Comparison of ENCODE assay signal across 10 cellular contexts in the genomic region with DNA sequence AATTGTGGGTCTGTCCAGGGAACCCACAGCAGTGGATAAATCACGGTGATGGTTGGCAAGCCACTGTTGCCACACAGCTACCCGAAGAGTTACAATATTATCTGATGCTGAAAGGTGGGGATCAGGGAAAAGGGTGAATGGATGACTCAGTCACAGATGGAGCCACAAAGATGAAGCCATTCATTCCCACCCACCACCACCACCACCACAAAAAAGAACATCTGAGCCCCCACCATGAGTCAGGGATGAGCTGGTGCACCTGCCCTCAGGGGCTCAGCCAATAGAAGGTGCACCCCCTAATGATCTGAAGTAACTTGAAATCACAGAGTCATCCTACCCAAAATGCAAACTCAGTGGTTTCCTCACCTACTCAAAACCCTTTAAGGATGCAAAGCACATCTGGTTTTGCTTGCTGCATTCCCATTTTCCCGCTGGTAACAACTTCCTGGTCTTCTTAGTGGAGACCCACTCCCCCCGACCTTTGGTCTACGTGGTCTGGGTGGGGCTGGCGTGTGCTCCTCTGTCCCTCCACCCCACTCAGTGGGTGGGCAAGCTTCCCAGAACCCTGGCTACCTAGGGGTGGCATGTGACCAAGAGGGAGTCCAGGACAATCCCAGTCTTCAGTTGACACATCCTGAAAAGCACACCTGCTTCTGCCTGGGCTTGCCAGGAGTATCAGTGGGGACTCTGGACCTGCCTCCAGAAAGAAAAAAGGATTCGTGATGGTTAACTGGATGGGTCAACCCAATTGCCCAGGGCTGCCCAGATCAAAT.
DNase-seq lines count a peak whose midpoint lies in the region; ATAC-seq lines count a peak whose summit lies in the region.
"Had no signal": no experiment of that assay in that cellular context is flagged by ENCODE, and none has a peak within 500 bp of the region (broad histone marks: within the 10 kb centered on the region; RNA-seq: fewer than 3 reads in every experiment).

No MANE protein-coding gene starts in this region.

- no peak for ATAC-seq in GM18519 (IDR thresholded peaks at IDR 0.05; ENCODE audit: low FRiP score, unreplicated experiment)

- DNase-seq in AG20443 (ENCODE audit: low spot score) (peak; percentile 25), HPDE6-E6E7 (ENCODE audit: extremely low spot score) (peak; percentile 79), NCI-H2081 (lab: John Stamatoyannopoulos, UW) (no peak), NCI-H187 treated with DMSO at 0.1 percent for 48 hours (lab: John Stamatoyannopoulos, UW) (no peak), middle frontal gyrus (ENCODE audit: extremely low spot score, low spot score) (no peak)
- DNase-seq in activated naive CD4-positive, alpha-beta T cell treated with anti-CD3 and anti-CD28 coated beads, Interleukin-2, amount 50 U/mL, for 16 hours, result peak; percentile 33
- peak; percentile 64 for DNase-seq in stimulated activated CD4-positive, alpha-beta T cell treated with anti-CD3 and anti-CD28 coated beads, Interleukin-15, amount 100 ng/mL, for 24 hours
- DNase-seq: CD4-positive, alpha-beta T cell; retina had no signal

Comparison
In these comparisons a context has a peak if more than half of its experiments do, and no peak if none do; other contexts are left out.
1. DNase-seq: peak in AG20443 (single experiment), HPDE6-E6E7 (single experiment), activated naive CD4-positive, alpha-beta T cell treated with anti-CD3 and anti-CD28 coated beads, Interleukin-2, amount 50 U/mL, for 16 hours (single experiment) and stimulated activated CD4-positive, alpha-beta T cell treated with anti-CD3 and anti-CD28 coated beads, Interleukin-15, amount 100 ng/mL, for 24 hours (single experiment); none in NCI-H2081 (0 of 2), NCI-H187 treated with DMSO at 0.1 percent for 48 hours (single experiment) and middle frontal gyrus (single experiment).